ENCODE assay signal across 21 cellular contexts in the genomic region with DNA sequence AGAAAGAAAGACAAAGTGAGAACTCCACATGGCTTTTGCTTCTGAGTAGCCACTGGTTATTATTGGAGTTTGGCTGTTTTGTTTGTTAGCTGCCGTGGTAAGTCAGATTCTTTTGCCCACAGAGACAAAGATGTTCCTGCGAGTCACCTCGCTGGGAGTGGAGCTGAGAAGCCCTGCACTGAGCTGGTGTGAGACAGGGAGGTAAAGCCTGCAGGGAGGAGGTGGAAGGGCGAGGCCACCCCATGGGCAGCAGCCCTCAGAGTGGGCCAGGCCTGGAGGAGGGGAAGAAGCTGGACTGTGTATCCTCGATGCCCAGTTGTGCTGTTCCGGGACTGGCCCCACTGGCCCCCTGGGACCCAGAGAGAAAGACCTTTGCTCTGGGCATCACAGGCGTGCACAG.
"Had no signal": no experiment of that assay in that cellular context is flagged by ENCODE, and none has a peak within 500 bp of the region (broad histone marks: within the 10 kb centered on the region; RNA-seq: fewer than 3 reads in every experiment).

No MANE protein-coding gene starts in this region.

- H3K4me2 ChIP-seq: neural progenitor cell had no signal

- H3K9ac ChIP-seq: neural progenitor cell, parathyroid adenoma had no signal

- H3K27ac Mint-ChIP-seq: activated CD4-positive, alpha-beta memory T cell treated with anti-CD3 and anti-CD28 coated beads, Interleukin-2, amount 10 ng/mL, durations not matched to agents 7 days and 5 days; activated T-cell treated with anti-CD3 and anti-CD28 coated beads, Interleukin-2, amount 50 U/mL, for 24 hours; immature natural killer cell; mesothelial cell of epicardium; neural progenitor cell; stimulated activated effector memory CD8-positive, alpha-beta T cell treated with anti-CD3 and anti-CD28 coated beads, Interleukin-12 subunit alpha, Interleukin-12 subunit beta, amount 100 ng/mL, for 72 hours; WTC11 had no signal

- H3K36me3 ChIP-seq: lower lobe of right lung, neural progenitor cell, tibial nerve, uterus had no signal

- H3K9me3 Mint-ChIP-seq: activated CD4-positive, alpha-beta memory T cell treated with anti-CD3 and anti-CD28 coated beads, Interleukin-2, amount 10 ng/mL, durations not matched to agents 7 days and 5 days; activated naive CD4-positive, alpha-beta T cell treated with anti-CD3 and anti-CD28 coated beads, Interleukin-2, amount 50 U/mL, for 72 hours; activated T-cell treated with anti-CD3 and anti-CD28 coated beads, Interleukin-2, amount 50 U/mL, for 24 hours; immature natural killer cell; mesothelial cell of epicardium; stimulated activated effector memory CD8-positive, alpha-beta T cell treated with anti-CD3 and anti-CD28 coated beads, Interleukin-12 subunit alpha, Interleukin-12 subunit beta, amount 100 ng/mL, for 72 hours; WTC11 had no signal

- H3K4me1 ChIP-seq: lower lobe of right lung, neural progenitor cell, parathyroid adenoma, tibial nerve, uterus had no signal

- ATAC-seq: left colon; lower lobe of right lung; stimulated activated effector memory CD8-positive, alpha-beta T cell treated with anti-CD3 and anti-CD28 coated beads, Interleukin-12 subunit alpha, Interleukin-12 subunit beta, amount 100 ng/mL, for 72 hours; WTC11 had no signal

- H3K79me2 ChIP-seq: parathyroid adenoma had no signal

- DNase-seq: activated CD4-positive, alpha-beta memory T cell treated with anti-CD3 and anti-CD28 coated beads, Interleukin-2, amount 10 ng/mL, durations not matched to agents 7 days and 5 days; activated CD4-positive, alpha-beta T cell treated with anti-CD3 and anti-CD28 coated beads for 4 hours; activated effector memory CD4-positive, alpha-beta T cell treated with Interleukin-2 at 50 U/mL for 16 hours; activated T-cell treated with anti-CD3 and anti-CD28 coated beads, Interleukin-2, amount 50 U/mL, for 24 hours; central memory CD4-positive, alpha-beta T cell; cortex of kidney; effector CD4-positive, alpha-beta T cell; foreskin melanocyte; head of caudate nucleus; immature natural killer cell; left colon; lower lobe of right lung; T-helper 2 cell; uterus had no signal

- H2AFZ ChIP-seq: neural progenitor cell, parathyroid adenoma had no signal

- H3K4me3 ChIP-seq: lower lobe of right lung, neural progenitor cell, tibial nerve, uterus had no signal

- H3K27me3 ChIP-seq: neural progenitor cell, uterus had no signal

- H3K9me3 ChIP-seq: lower lobe of right lung, tibial nerve, uterus had no signal

- H3K36me3 Mint-ChIP-seq: activated naive CD4-positive, alpha-beta T cell treated with anti-CD3 and anti-CD28 coated beads, Interleukin-2, amount 50 U/mL, for 72 hours; immature natural killer cell; mesothelial cell of epicardium; neural progenitor cell; stimulated activated effector memory CD8-positive, alpha-beta T cell treated with anti-CD3 and anti-CD28 coated beads, Interleukin-12 subunit alpha, Interleukin-12 subunit beta, amount 100 ng/mL, for 72 hours; WTC11 had no signal

- H3K4me1 Mint-ChIP-seq: immature natural killer cell had no signal

- H3K4me3 Mint-ChIP-seq: activated CD4-positive, alpha-beta memory T cell treated with anti-CD3 and anti-CD28 coated beads, Interleukin-2, amount 10 ng/mL, durations not matched to agents 7 days and 5 days; activated T-cell treated with anti-CD3 and anti-CD28 coated beads, Interleukin-2, amount 50 U/mL, for 24 hours; immature natural killer cell; mesothelial cell of epicardium; neural progenitor cell; stimulated activated effector memory CD8-positive, alpha-beta T cell treated with anti-CD3 and anti-CD28 coated beads, Interleukin-12 subunit alpha, Interleukin-12 subunit beta, amount 100 ng/mL, for 72 hours; WTC11 had no signal

- H3K27ac ChIP-seq: lower lobe of right lung, neural progenitor cell, parathyroid adenoma, tibial nerve, uterus had no signal
